Comparison of ENCODE assay signal across 21 cellular contexts in the genomic region with DNA sequence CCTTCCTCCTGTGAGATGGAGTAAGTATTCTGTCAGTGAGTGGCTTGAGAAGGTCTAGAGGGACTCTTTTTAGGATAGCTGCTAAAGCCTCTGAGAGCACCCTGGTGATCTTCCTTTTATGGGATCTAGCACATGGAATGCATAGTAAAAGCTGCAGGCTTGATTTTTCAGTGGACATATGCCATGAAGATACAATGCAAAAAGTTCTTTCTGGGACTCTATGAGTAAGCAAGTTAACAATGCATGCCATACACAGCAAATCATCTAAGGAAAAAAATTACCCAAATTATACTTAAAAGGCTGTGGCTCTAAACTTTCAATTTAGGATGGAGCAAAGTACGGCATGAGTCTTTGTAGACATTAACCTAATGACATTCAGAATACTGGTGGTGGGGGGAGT.
A peak's percentile ranks its signal among the peaks of the same experiment; 100 is the strongest.
DNase-seq lines count a peak whose midpoint lies in the region; ATAC-seq, FAIRE-seq and TF ChIP-seq lines count a peak whose summit lies in the region.
"Had no signal": no experiment of that assay in that cellular context is flagged by ENCODE, and none has a peak within 500 bp of the region (broad histone marks: within the 10 kb centered on the region; RNA-seq: fewer than 3 reads in every experiment).

No MANE protein-coding gene starts in this region.

- H3K9me2 ChIP-seq in SK-N-SH, result no peaks in the 10 kb centered on the region
- no peaks in the 10 kb centered on the region for H3K9me2 ChIP-seq in PC-3 (replicated peaks; ENCODE audit: low read length)

- H3K9me3 ChIP-seq in SK-N-SH (no peaks in the 10 kb centered on the region), PC-3 (ENCODE audit: low read length) (no peaks in the 10 kb centered on the region), sigmoid colon (no peaks in the 10 kb centered on the region)

- H3K4me3 ChIP-seq in SK-N-SH (ENCODE audit: low read depth in 2 of 2, low read length in 1 of 2) (no peak overlapping the region), PC-3 (ENCODE audit: low read length) (peak overlapping the region; percentile 36; the same call in 1 of the 2 replicates), sigmoid colon (no peak overlapping the region)

- intact Hi-C loops in PC-3 (cut with micrococcal nuclease) (no loop called here), sigmoid colon (cut with DNase I) (no loop called here)

- no peaks in the 10 kb centered on the region for H3K27me3 ChIP-seq in SK-N-SH (ENCODE audit: insufficient read depth)
- no peaks in the 10 kb centered on the region for H3K27me3 ChIP-seq in PC-3 (ENCODE audit: low read length)
- no peaks in the 10 kb centered on the region for H3K27me3 ChIP-seq in sigmoid colon

- WGBS in SK-N-SH (ENCODE audit: low lambda C conversion rate), result 92% methylated on average over 1 of the region's 1 CpG
- WGBS in sigmoid colon, 2 donors, result 39 to 66% methylated on average over 1 of the region's 1 CpG

- POLR2A ChIA-PET in SK-N-SH (lab: Yijun Ruan, JAX), result no interaction called here
- POLR2A ChIA-PET in PC-3 (lab: Charles Lee; ENCODE audit: unreplicated experiment), result no interaction called here

- TF ChIP-seq CTCF in SK-N-SH (IDR thresholded peaks at IDR 0.05), result no peak
- TF ChIP-seq CTCF in PC-3 (conservative IDR thresholded peaks at IDR 0.05; ENCODE audit: low read depth, low read length), result no peak
- TF ChIP-seq CTCF in sigmoid colon (IDR thresholded peaks at IDR 0.05), result no peak

- no peak for TF ChIP-seq EP300 in SK-N-SH (IDR thresholded peaks at IDR 0.05; ENCODE audit: borderline replicate concordance in 1 of 2, low read depth in 1 of 2, low read length in 1 of 2)
- no peak for TF ChIP-seq EP300 in sigmoid colon (IDR thresholded peaks at IDR 0.05)

- ATAC-seq in SK-N-SH treated with all-trans-retinoic acid at 6 μM for 48 hours (peak; percentile 63), PC-3 (no peak), esophagus mucosa (peak; percentile 15)
- ATAC-seq in stimulated activated memory B cell treated with anti-CD40 and anti-IgM and Interleukin-4, amounts not matched to agents 10 μg/mL and 1 μg/mL and 100 μg/mL, for 72 hours, result no peak
- ATAC-seq: activated CD4-positive, alpha-beta T cell treated with anti-CD3 and anti-CD28 coated beads for 36 hours; T-helper 17 cell had no signal

- H3K36me3 ChIP-seq in SK-N-SH (replicated peaks in 1 of 2; ENCODE audit: control insufficient read depth in 1 of 2, insufficient read depth in 2 of 2, low read length in 1 of 2), result no peaks in the 10 kb centered on the region
- no peaks in the 10 kb centered on the region for H3K36me3 ChIP-seq in PC-3 (ENCODE audit: low read depth, low read length)
- H3K36me3 ChIP-seq in sigmoid colon, result no peaks in the 10 kb centered on the region

- H3K27ac ChIP-seq in SK-N-SH (ENCODE audit: low read depth in 2 of 2, low read length in 1 of 2) (no peak overlapping the region), PC-3 (ENCODE audit: low read length) (peak overlapping the region; percentile 88), sigmoid colon (no peak overlapping the region)
- H3K27ac ChIP-seq: 22Rv1, epithelial cell of prostate had no signal

- peaks cover 24% of the 10 kb centered on the region for H3K36me3 Mint-ChIP-seq in stimulated activated memory B cell treated with anti-CD40 and anti-IgM and Interleukin-4, amounts not matched to agents 10 μg/mL and 1 μg/mL and 100 μg/mL, for 72 hours

- no TSS peak for BruUV-seq in PC-3 (replicated peaks; lab: Mats Ljungman, UMichigan)

- no peaks in the 10 kb centered on the region for H3K9me3 Mint-ChIP-seq in stimulated activated memory B cell treated with anti-CD40 and anti-IgM and Interleukin-4, amounts not matched to agents 10 μg/mL and 1 μg/mL and 100 μg/mL, for 72 hours
- H3K9me3 Mint-ChIP-seq: activated T-cell treated with anti-CD3 and anti-CD28 coated beads, Interleukin-2, amount 50 U/mL, for 24 hours had no signal

- H3K79me2 ChIP-seq in SK-N-SH (ENCODE audit: insufficient read depth) (no peaks in the 10 kb centered on the region), PC-3 (ENCODE audit: low read length) (peaks cover 12% of the 10 kb centered on the region; the same call in 1 of the 2 replicates)

- no peak overlapping the region for H3K9ac ChIP-seq in SK-N-SH
- peak overlapping the region; percentile 73 for H3K9ac ChIP-seq in PC-3 (ENCODE audit: low read length)

- DNase-seq in SK-N-SH, result no peak
- peak; percentile 71 for DNase-seq in PC-3
- DNase-seq in COLO829 (ENCODE audit: low spot score), result no peak
- DNase-seq in GM12892 (ENCODE audit: insufficient read length), result no peak
- no peak for DNase-seq in sigmoid colon
- DNase-seq: activated CD4-positive, alpha-beta T cell treated with anti-CD3 and anti-CD28 coated beads for 36 hours; activated naive CD8-positive, alpha-beta T cell treated with anti-CD3 and anti-CD28 coated beads, Interleukin-2, amount 10 ng/mL, durations not matched to agents 7 days and 5 days; activated T-cell treated with anti-CD3 and anti-CD28 coated beads, Interleukin-2, amount 50 U/mL, for 24 hours; COR-L47; GDM1; hypothalamus; NCI-H2081 treated with DMSO at 0.1 percent for 48 hours; posterior cingulate gyrus; RPMI8226; substantia nigra; T-helper 17 cell had no signal

- TF ChIP-seq POLR2A in GM12892 (IDR thresholded peaks at IDR 0.05; ENCODE audit: low read depth, low read length) (no peak), sigmoid colon (IDR thresholded peaks at IDR 0.05) (no peak)

- H3F3A ChIP-seq in SK-N-SH (replicated peaks; ENCODE audit: insufficient read depth) (no peaks in the 10 kb centered on the region), PC-3 (ENCODE audit: low read length, unreplicated experiment) (peaks cover 6% of the 10 kb centered on the region)

- CTCF ChIA-PET in SK-N-SH (lab: Yijun Ruan, JAX) (no interaction called here), PC-3 (lab: Charles Lee) (no interaction called here)

- peaks cover 62% of the 10 kb centered on the region for H3K4me1 Mint-ChIP-seq in stimulated activated memory B cell treated with anti-CD40 and anti-IgM and Interleukin-4, amounts not matched to agents 10 μg/mL and 1 μg/mL and 100 μg/mL, for 72 hours

- FAIRE-seq in GM12892 (lab: Jason Lieb, UNC), result no peak

- H2AFZ ChIP-seq in SK-N-SH (ENCODE audit: low read depth) (no peak overlapping the region), PC-3 (ENCODE audit: low read length) (no peak overlapping the region)

- TF ChIP-seq RAD21 in SK-N-SH (IDR thresholded peaks at IDR 0.05; ENCODE audit: low read length), result no peak

- H3K27me3 Mint-ChIP-seq in stimulated activated memory B cell treated with anti-CD40 and anti-IgM and Interleukin-4, amounts not matched to agents 10 μg/mL and 1 μg/mL and 100 μg/mL, for 72 hours, result no peaks in the 10 kb centered on the region
- H3K27me3 Mint-ChIP-seq: activated CD4-positive, alpha-beta T cell treated with anti-CD3 and anti-CD28 coated beads for 36 hours; activated naive CD8-positive, alpha-beta T cell treated with anti-CD3 and anti-CD28 coated beads, Interleukin-2, amount 10 ng/mL, durations not matched to agents 7 days and 5 days; activated T-cell treated with anti-CD3 and anti-CD28 coated beads, Interleukin-2, amount 50 U/mL, for 24 hours; T-helper 17 cell had no signal

- H3K4me2 ChIP-seq in SK-N-SH (no peak overlapping the region; the same call in 1 of the 2 replicates), PC-3 (ENCODE audit: low read length) (peak overlapping the region; percentile 78)

- H3K4me3 Mint-ChIP-seq in stimulated activated memory B cell treated with anti-CD40 and anti-IgM and Interleukin-4, amounts not matched to agents 10 μg/mL and 1 μg/mL and 100 μg/mL, for 72 hours, result no peak overlapping the region
- H3K4me3 Mint-ChIP-seq: activated CD4-positive, alpha-beta T cell treated with anti-CD3 and anti-CD28 coated beads for 36 hours; activated T-cell treated with anti-CD3 and anti-CD28 coated beads, Interleukin-2, amount 50 U/mL, for 24 hours had no signal

- peak overlapping the region; percentile 6 for H3K27ac Mint-ChIP-seq in stimulated activated memory B cell treated with anti-CD40 and anti-IgM and Interleukin-4, amounts not matched to agents 10 μg/mL and 1 μg/mL and 100 μg/mL, for 72 hours
- H3K27ac Mint-ChIP-seq: activated CD4-positive, alpha-beta T cell treated with anti-CD3 and anti-CD28 coated beads for 36 hours; activated T-cell treated with anti-CD3 and anti-CD28 coated beads, Interleukin-2, amount 50 U/mL, for 24 hours; T-helper 17 cell had no signal

- H3K4me1 ChIP-seq in SK-N-SH (ENCODE audit: control insufficient read depth in 1 of 2, insufficient read depth in 2 of 2, low read depth in 1 of 2, low read length in 1 of 2) (peaks cover 0 to 3% of the 10 kb centered on the region in 2 experiments; a peak in 1 of 4 replicates), PC-3 (ENCODE audit: insufficient read depth, low read length) (peaks cover 41% of the 10 kb centered on the region), sigmoid colon (peaks cover 0 to 29% (median 26%) of the 10 kb centered on the region in 4 donors)

- no peaks in the 10 kb centered on the region for H4K20me1 ChIP-seq in SK-N-SH (ENCODE audit: insufficient read depth)
- H4K20me1 ChIP-seq in PC-3 (ENCODE audit: low read length), result no peaks in the 10 kb centered on the region

TF ChIP-seq in SK-N-SH treated with all-trans-retinoic acid at 6 μM for 48 hours, 23 proteins besides CTCF, POLR2A, EP300 and RAD21 (continues in another document):
- no peak for TF ChIP-seq ZFP30 (CRISPR knock-in tag; IDR thresholded peaks at IDR 0.05)
- TF ChIP-seq BACH2 (CRISPR knock-in tag; IDR thresholded peaks at IDR 0.05; ENCODE audit: borderline replicate concordance), result no peak
- no peak for TF ChIP-seq RARB (CRISPR knock-in tag; IDR thresholded peaks at IDR 0.05)
- no peak for TF ChIP-seq OSR1 (CRISPR knock-in tag; IDR thresholded peaks at IDR 0.05)

Comparison
In these comparisons a context has a peak if more than half of its experiments do, and no peak if none do; other contexts are left out.
1. ATAC-seq: peak in SK-N-SH treated with all-trans-retinoic acid at 6 μM for 48 hours (single experiment) and esophagus mucosa (single experiment); none in PC-3 (single experiment) and stimulated activated memory B cell treated with anti-CD40 and anti-IgM and Interleukin-4, amounts not matched to agents 10 μg/mL and 1 μg/mL and 100 μg/mL, for 72 hours (single experiment).